ENCODE assay signal across 12 cellular contexts in genomic region chr11:44931466-44931865, GRCh38.
"Had no signal": no experiment of that assay in that cellular context is flagged by ENCODE, and none has a peak within 500 bp of the region (broad histone marks: within the 10 kb centered on the region; RNA-seq: fewer than 3 reads in every experiment).

No MANE protein-coding gene starts in this region.

- H3K4me3 Mint-ChIP-seq: activated CD8-positive, alpha-beta T cell treated with anti-CD3 and anti-CD28 coated beads, Interleukin-2, amount 10 ng/mL, durations not matched to agents 7 days and 5 days; activated naive CD4-positive, alpha-beta T cell treated with anti-CD3 and anti-CD28 coated beads, Interleukin-2, amount 50 U/mL, for 24 hours; activated T-helper 17 cell treated with anti-CD3 and anti-CD28 coated beads, Interleukin-2, amount 50 U/mL, for 72 hours; memory B cell; T-cell had no signal

- H3K9me3 Mint-ChIP-seq: activated naive CD4-positive, alpha-beta T cell treated with anti-CD3 and anti-CD28 coated beads, Interleukin-2, amount 50 U/mL, for 24 hours; activated T-helper 17 cell treated with anti-CD3 and anti-CD28 coated beads, Interleukin-2, amount 50 U/mL, for 72 hours; memory B cell; T-cell had no signal

- H3K9me3 ChIP-seq: left ventricle myocardium inferior, right atrium auricular region had no signal

- H3K27me3 ChIP-seq: right atrium auricular region had no signal

- DNase-seq: activated CD4-positive, alpha-beta T cell treated with anti-CD3 and anti-CD28 coated beads for 48 hours; activated CD8-positive, alpha-beta T cell treated with anti-CD3 and anti-CD28 coated beads, Interleukin-2, amount 10 ng/mL, durations not matched to agents 7 days and 5 days; amygdala; brain microvascular endothelial cell; kidney; left ventricle myocardium inferior; small intestine; T-cell had no signal

- H3K4me1 Mint-ChIP-seq: activated naive CD4-positive, alpha-beta T cell treated with anti-CD3 and anti-CD28 coated beads, Interleukin-2, amount 50 U/mL, for 24 hours had no signal

- H3K36me3 ChIP-seq: brain microvascular endothelial cell had no signal

- H3K27me3 Mint-ChIP-seq: activated naive CD4-positive, alpha-beta T cell treated with anti-CD3 and anti-CD28 coated beads, Interleukin-2, amount 50 U/mL, for 24 hours; activated T-helper 17 cell treated with anti-CD3 and anti-CD28 coated beads, Interleukin-2, amount 50 U/mL, for 72 hours; memory B cell; T-cell had no signal

- H3K27ac ChIP-seq: brain microvascular endothelial cell, left ventricle myocardium inferior, right atrium auricular region had no signal

- H3K4me3 ChIP-seq: left ventricle myocardium inferior, right atrium auricular region had no signal

- H3K27ac Mint-ChIP-seq: activated CD8-positive, alpha-beta T cell treated with anti-CD3 and anti-CD28 coated beads, Interleukin-2, amount 10 ng/mL, durations not matched to agents 7 days and 5 days; activated naive CD4-positive, alpha-beta T cell treated with anti-CD3 and anti-CD28 coated beads, Interleukin-2, amount 50 U/mL, for 24 hours; activated T-helper 17 cell treated with anti-CD3 and anti-CD28 coated beads, Interleukin-2, amount 50 U/mL, for 72 hours; memory B cell; T-cell had no signal

- H3K36me3 Mint-ChIP-seq: activated naive CD4-positive, alpha-beta T cell treated with anti-CD3 and anti-CD28 coated beads, Interleukin-2, amount 50 U/mL, for 24 hours had no signal

- ATAC-seq: activated CD8-positive, alpha-beta T cell treated with anti-CD3 and anti-CD28 coated beads, Interleukin-2, amount 10 ng/mL, durations not matched to agents 7 days and 5 days; activated T-helper 17 cell treated with anti-CD3 and anti-CD28 coated beads, Interleukin-2, amount 50 U/mL, for 72 hours; T-cell had no signal
